Comparison of ENCODE assay signal across 1 cellular context in genomic region chr2:3605013-3605961, GRCh38.
TF ChIP-seq lines count a peak whose summit lies in the region.

No MANE protein-coding gene starts in this region.

TF ChIP-seq in HepG2, 621 proteins besides CTCF, POLR2A, EP300 and RAD21 (continued from another document and continues in another):
- peak; percentile 8 for TF ChIP-seq RXRA (CRISPR knock-in tag; IDR thresholded peaks at IDR 0.05)
- peak; percentile 16; the same call in 1 of the 2 replicates for TF ChIP-seq IRF2 (CRISPR knock-in tag; IDR thresholded peaks at IDR 0.05)
- TF ChIP-seq ZNF264 (CRISPR knock-in tag; IDR thresholded peaks at IDR 0.05): peak; percentile 44; the same call in 1 of the 2 replicates
- TF ChIP-seq CBX2 (IDR thresholded peaks at IDR 0.05; ENCODE audit: low read depth, low read length): no peak
- no peak for TF ChIP-seq CBX2 (CRISPR knock-in tag; IDR thresholded peaks at IDR 0.05; ENCODE audit: low read depth)
- TF ChIP-seq, protein P1, sequence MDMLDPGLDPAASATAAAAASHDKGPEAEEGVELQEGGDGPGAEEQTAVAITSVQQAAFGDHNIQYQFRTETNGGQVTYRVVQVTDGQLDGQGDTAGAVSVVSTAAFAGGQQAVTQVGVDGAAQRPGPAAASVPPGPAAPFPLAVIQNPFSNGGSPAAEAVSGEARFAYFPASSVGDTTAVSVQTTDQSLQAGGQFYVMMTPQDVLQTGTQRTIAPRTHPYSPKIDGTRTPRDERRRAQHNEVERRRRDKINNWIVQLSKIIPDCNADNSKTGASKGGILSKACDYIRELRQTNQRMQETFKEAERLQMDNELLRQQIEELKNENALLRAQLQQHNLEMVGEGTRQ (IDR thresholded peaks at IDR 0.05; ENCODE audit: low read depth, low read length): peak; percentile 94
- TF ChIP-seq, protein P1 (CRISPR knock-in tag; IDR thresholded peaks at IDR 0.05; ENCODE audit: borderline replicate concordance): peak; percentile 86; the same call in 1 of the 2 replicates
- TF ChIP-seq NFKBIZ (CRISPR knock-in tag; IDR thresholded peaks at IDR 0.05): peak; percentile 13
- TF ChIP-seq YY1 (IDR thresholded peaks at IDR 0.05; ENCODE audit: insufficient read depth, insufficient replicate concordance, low read depth, low read length): peak; percentile 25
- TF ChIP-seq, protein P2, sequence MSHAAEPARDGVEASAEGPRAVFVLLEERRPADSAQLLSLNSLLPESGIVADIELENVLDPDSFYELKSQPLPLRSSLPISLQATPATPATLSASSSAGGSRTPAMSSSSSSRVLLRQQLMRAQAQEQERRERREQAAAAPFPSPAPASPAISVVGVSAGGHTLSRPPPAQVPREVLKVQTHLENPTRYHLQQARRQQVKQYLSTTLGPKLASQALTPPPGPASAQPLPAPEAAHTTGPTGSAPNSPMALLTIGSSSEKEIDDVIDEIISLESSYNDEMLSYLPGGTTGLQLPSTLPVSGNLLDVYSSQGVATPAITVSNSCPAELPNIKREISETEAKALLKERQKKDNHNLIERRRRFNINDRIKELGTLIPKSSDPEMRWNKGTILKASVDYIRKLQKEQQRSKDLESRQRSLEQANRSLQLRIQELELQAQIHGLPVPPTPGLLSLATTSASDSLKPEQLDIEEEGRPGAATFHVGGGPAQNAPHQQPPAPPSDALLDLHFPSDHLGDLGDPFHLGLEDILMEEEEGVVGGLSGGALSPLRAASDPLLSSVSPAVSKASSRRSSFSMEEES (CRISPR knock-in tag; IDR thresholded peaks at IDR 0.05): peak; percentile 66; the same call in 1 of the 2 replicates
- no peak for TF ChIP-seq FOXK2 (IDR thresholded peaks at IDR 0.05)
- TF ChIP-seq TOPORS (CRISPR knock-in tag; IDR thresholded peaks at IDR 0.05): no peak
- TF ChIP-seq PPARG (CRISPR knock-in tag; conservative IDR thresholded peaks at IDR 0.05): peak; percentile 20; the same call in 1 of the 2 replicates
- no peak for TF ChIP-seq PHB2 (IDR thresholded peaks at IDR 0.05; ENCODE audit: partially characterized antibody)
- TF ChIP-seq ZNF747 (CRISPR knock-in tag; IDR thresholded peaks at IDR 0.05; ENCODE audit: borderline replicate concordance): 0 out of 2 replicates have a peak, but pooled peaks have one; percentile 48
- no peak for TF ChIP-seq ZFP82 (CRISPR knock-in tag; IDR thresholded peaks at IDR 0.05; ENCODE audit: borderline replicate concordance)
- peak; percentile 56; the same call in 1 of the 2 replicates for TF ChIP-seq ZGPAT (CRISPR knock-in tag; IDR thresholded peaks at IDR 0.05)
- peak; percentile 91 for TF ChIP-seq NR2F6 (IDR thresholded peaks at IDR 0.05)
- peak; percentile 87 for TF ChIP-seq NR2F6 (CRISPR knock-in tag; IDR thresholded peaks at IDR 0.05)
- peak; percentile 63; the same call in 1 of the 2 replicates for TF ChIP-seq NCOR1 (IDR thresholded peaks at IDR 0.05; ENCODE audit: borderline replicate concordance, low read length)
- no peak for TF ChIP-seq ZNF878 (CRISPR knock-in tag; IDR thresholded peaks at IDR 0.05)
- peak; percentile 10; the same call in 1 of the 2 replicates for TF ChIP-seq SOX5 (CRISPR knock-in tag; IDR thresholded peaks at IDR 0.05; ENCODE audit: borderline replicate concordance)
- TF ChIP-seq KLF6 (CRISPR knock-in tag; IDR thresholded peaks at IDR 0.05): 0 out of 2 replicates have a peak, but pooled peaks have one; percentile 40
- TF ChIP-seq ETV5 (CRISPR knock-in tag; IDR thresholded peaks at IDR 0.05; ENCODE audit: borderline replicate concordance): peak; percentile 40; the same call in 1 of the 2 replicates
- TF ChIP-seq, protein P3, sequence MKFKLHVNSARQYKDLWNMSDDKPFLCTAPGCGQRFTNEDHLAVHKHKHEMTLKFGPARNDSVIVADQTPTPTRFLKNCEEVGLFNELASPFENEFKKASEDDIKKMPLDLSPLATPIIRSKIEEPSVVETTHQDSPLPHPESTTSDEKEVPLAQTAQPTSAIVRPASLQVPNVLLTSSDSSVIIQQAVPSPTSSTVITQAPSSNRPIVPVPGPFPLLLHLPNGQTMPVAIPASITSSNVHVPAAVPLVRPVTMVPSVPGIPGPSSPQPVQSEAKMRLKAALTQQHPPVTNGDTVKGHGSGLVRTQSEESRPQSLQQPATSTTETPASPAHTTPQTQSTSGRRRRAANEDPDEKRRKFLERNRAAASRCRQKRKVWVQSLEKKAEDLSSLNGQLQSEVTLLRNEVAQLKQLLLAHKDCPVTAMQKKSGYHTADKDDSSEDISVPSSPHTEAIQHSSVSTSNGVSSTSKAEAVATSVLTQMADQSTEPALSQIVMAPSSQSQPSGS (CRISPR knock-in tag; IDR thresholded peaks at IDR 0.05): no peak
- TF ChIP-seq ZNF564 (CRISPR knock-in tag; IDR thresholded peaks at IDR 0.05): 0 out of 2 replicates have a peak, but pooled peaks have one; percentile 51
- TF ChIP-seq DMAP1 (CRISPR knock-in tag; IDR thresholded peaks at IDR 0.05): peak; percentile 77; the same call in 1 of the 2 replicates
- 0 out of 2 replicates have a peak, but pooled peaks have one; percentile 38 for TF ChIP-seq ZNF510 (CRISPR knock-in tag; IDR thresholded peaks at IDR 0.05; ENCODE audit: low read depth)
- TF ChIP-seq HMGXB4 (CRISPR knock-in tag; IDR thresholded peaks at IDR 0.05; ENCODE audit: borderline replicate concordance in 1 of 2, low read depth in 1 of 2): 0 out of 4 replicates have a peak, but pooled peaks of 1 of the 2 experiments have one; percentile 57
- no peak for TF ChIP-seq ZNF318 (CRISPR knock-in tag; IDR thresholded peaks at IDR 0.05)
- TF ChIP-seq ZNF430 (CRISPR knock-in tag; IDR thresholded peaks at IDR 0.05): no peak
- TF ChIP-seq RBFOX2 (IDR thresholded peaks at IDR 0.05; ENCODE audit: low read depth, low read length): peak; percentile 75
- TF ChIP-seq THAP11 (CRISPR knock-in tag; IDR thresholded peaks at IDR 0.05): peak; percentile 46
- TF ChIP-seq ERF (CRISPR knock-in tag; IDR thresholded peaks at IDR 0.05): peak; percentile 39; the same call in 1 of the 2 replicates
- TF ChIP-seq ZNF383 (CRISPR knock-in tag; IDR thresholded peaks at IDR 0.05; ENCODE audit: borderline replicate concordance): no peak
- TF ChIP-seq ZBTB38 (CRISPR knock-in tag; IDR thresholded peaks at IDR 0.05): peak; percentile 68
- 0 out of 2 replicates have a peak, but pooled peaks have one; percentile 15 for TF ChIP-seq KDM5B (CRISPR knock-in tag; IDR thresholded peaks at IDR 0.05; ENCODE audit: borderline replicate concordance)
- TF ChIP-seq ZSCAN31 (CRISPR knock-in tag; IDR thresholded peaks at IDR 0.05; ENCODE audit: low read depth): 0 out of 2 replicates have a peak, but pooled peaks have one; percentile 42
- TF ChIP-seq POGZ (CRISPR knock-in tag; IDR thresholded peaks at IDR 0.05): peak; percentile 4; the same call in 1 of the 2 replicates
- TF ChIP-seq ZNF761 (CRISPR knock-in tag; conservative IDR thresholded peaks at IDR 0.05): 0 out of 2 replicates have a peak, but pooled peaks have one; percentile 30
- TF ChIP-seq CHD2 (IDR thresholded peaks at IDR 0.05; ENCODE audit: low read depth, low read length): peak; percentile 71; the same call in 1 of the 2 replicates
- peak; percentile 96 for TF ChIP-seq ZNF281 (CRISPR knock-in tag; IDR thresholded peaks at IDR 0.05; ENCODE audit: borderline replicate concordance)
- peak; percentile 24 for TF ChIP-seq TGIF2 (CRISPR knock-in tag; IDR thresholded peaks at IDR 0.05)
- peak in 1 of 2 experiments; percentile 67; a peak in 2 of 4 replicates for TF ChIP-seq KLF16 (CRISPR knock-in tag; IDR thresholded peaks at IDR 0.05)
